In the genomic region with DNA sequence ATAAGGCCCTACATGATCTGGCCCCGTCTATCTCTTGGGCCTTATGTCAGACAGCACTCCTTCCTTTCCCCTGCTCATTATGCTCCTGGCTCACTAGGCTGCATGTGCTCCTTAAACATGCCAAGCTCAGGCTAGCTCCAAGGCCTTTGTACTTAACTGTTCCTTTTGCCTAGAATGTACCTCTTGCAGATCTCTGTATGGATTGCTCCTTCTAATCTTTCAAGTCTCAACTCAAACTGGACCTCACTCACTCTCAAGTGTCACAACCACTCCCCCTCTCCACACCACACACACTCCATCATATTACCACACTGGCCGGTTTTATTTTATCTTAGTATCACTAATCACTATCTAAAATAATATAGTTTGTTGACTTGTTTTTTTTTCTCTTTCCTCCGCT, we compare ENCODE assay signal across 2 cellular contexts.
TF ChIP-seq lines count a peak whose summit lies in the region.

No MANE protein-coding gene starts in this region.

TF ChIP-seq in IMR-90, 13 proteins besides CTCF, POLR2A, EP300 and RAD21:
- no peak for TF ChIP-seq BHLHE40 (IDR thresholded peaks at IDR 0.05; ENCODE audit: low read depth, low read length)
- TF ChIP-seq FOS (IDR thresholded peaks at IDR 0.05; ENCODE audit: low read depth, low read length): no peak
- TF ChIP-seq, protein P1, sequence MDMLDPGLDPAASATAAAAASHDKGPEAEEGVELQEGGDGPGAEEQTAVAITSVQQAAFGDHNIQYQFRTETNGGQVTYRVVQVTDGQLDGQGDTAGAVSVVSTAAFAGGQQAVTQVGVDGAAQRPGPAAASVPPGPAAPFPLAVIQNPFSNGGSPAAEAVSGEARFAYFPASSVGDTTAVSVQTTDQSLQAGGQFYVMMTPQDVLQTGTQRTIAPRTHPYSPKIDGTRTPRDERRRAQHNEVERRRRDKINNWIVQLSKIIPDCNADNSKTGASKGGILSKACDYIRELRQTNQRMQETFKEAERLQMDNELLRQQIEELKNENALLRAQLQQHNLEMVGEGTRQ (IDR thresholded peaks at IDR 0.05; ENCODE audit: low read depth, low read length): no peak
- TF ChIP-seq RFX5 (IDR thresholded peaks at IDR 0.05; ENCODE audit: low read depth, low read length): no peak
- no peak for TF ChIP-seq CEBPB (IDR thresholded peaks at IDR 0.05; ENCODE audit: low read depth, low read length)

TF ChIP-seq in K562, 482 proteins besides CTCF, POLR2A, EP300 and RAD21:
- TF ChIP-seq U2AF1 (optimal IDR thresholded peaks at IDR 0.05; ENCODE audit: low read depth, low read length): no peak
- no peak for TF ChIP-seq BACH1 (tag; IDR thresholded peaks at IDR 0.05)
- TF ChIP-seq ZNF764 (CRISPR knock-in tag; IDR thresholded peaks at IDR 0.05; ENCODE audit: low read depth): no peak
- no peak for TF ChIP-seq POLR2G (IDR thresholded peaks at IDR 0.05; ENCODE audit: low read depth, low read length)
- TF ChIP-seq, protein P2, sequence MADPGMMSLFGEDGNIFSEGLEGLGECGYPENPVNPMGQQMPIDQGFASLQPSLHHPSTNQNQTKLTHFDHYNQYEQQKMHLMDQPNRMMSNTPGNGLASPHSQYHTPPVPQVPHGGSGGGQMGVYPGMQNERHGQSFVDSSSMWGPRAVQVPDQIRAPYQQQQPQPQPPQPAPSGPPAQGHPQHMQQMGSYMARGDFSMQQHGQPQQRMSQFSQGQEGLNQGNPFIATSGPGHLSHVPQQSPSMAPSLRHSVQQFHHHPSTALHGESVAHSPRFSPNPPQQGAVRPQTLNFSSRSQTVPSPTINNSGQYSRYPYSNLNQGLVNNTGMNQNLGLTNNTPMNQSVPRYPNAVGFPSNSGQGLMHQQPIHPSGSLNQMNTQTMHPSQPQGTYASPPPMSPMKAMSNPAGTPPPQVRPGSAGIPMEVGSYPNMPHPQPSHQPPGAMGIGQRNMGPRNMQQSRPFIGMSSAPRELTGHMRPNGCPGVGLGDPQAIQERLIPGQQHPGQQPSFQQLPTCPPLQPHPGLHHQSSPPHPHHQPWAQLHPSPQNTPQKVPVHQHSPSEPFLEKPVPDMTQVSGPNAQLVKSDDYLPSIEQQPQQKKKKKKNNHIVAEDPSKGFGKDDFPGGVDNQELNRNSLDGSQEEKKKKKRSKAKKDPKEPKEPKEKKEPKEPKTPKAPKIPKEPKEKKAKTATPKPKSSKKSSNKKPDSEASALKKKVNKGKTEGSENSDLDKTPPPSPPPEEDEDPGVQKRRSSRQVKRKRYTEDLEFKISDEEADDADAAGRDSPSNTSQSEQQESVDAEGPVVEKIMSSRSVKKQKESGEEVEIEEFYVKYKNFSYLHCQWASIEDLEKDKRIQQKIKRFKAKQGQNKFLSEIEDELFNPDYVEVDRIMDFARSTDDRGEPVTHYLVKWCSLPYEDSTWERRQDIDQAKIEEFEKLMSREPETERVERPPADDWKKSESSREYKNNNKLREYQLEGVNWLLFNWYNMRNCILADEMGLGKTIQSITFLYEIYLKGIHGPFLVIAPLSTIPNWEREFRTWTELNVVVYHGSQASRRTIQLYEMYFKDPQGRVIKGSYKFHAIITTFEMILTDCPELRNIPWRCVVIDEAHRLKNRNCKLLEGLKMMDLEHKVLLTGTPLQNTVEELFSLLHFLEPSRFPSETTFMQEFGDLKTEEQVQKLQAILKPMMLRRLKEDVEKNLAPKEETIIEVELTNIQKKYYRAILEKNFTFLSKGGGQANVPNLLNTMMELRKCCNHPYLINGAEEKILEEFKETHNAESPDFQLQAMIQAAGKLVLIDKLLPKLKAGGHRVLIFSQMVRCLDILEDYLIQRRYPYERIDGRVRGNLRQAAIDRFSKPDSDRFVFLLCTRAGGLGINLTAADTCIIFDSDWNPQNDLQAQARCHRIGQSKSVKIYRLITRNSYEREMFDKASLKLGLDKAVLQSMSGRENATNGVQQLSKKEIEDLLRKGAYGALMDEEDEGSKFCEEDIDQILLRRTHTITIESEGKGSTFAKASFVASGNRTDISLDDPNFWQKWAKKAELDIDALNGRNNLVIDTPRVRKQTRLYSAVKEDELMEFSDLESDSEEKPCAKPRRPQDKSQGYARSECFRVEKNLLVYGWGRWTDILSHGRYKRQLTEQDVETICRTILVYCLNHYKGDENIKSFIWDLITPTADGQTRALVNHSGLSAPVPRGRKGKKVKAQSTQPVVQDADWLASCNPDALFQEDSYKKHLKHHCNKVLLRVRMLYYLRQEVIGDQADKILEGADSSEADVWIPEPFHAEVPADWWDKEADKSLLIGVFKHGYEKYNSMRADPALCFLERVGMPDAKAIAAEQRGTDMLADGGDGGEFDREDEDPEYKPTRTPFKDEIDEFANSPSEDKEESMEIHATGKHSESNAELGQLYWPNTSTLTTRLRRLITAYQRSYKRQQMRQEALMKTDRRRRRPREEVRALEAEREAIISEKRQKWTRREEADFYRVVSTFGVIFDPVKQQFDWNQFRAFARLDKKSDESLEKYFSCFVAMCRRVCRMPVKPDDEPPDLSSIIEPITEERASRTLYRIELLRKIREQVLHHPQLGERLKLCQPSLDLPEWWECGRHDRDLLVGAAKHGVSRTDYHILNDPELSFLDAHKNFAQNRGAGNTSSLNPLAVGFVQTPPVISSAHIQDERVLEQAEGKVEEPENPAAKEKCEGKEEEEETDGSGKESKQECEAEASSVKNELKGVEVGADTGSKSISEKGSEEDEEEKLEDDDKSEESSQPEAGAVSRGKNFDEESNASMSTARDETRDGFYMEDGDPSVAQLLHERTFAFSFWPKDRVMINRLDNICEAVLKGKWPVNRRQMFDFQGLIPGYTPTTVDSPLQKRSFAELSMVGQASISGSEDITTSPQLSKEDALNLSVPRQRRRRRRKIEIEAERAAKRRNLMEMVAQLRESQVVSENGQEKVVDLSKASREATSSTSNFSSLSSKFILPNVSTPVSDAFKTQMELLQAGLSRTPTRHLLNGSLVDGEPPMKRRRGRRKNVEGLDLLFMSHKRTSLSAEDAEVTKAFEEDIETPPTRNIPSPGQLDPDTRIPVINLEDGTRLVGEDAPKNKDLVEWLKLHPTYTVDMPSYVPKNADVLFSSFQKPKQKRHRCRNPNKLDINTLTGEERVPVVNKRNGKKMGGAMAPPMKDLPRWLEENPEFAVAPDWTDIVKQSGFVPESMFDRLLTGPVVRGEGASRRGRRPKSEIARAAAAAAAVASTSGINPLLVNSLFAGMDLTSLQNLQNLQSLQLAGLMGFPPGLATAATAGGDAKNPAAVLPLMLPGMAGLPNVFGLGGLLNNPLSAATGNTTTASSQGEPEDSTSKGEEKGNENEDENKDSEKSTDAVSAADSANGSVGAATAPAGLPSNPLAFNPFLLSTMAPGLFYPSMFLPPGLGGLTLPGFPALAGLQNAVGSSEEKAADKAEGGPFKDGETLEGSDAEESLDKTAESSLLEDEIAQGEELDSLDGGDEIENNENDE (IDR thresholded peaks at IDR 0.05; ENCODE audit: low read depth, low read length): no peak
- TF ChIP-seq EZH2 (IDR thresholded peaks at IDR 0.05; ENCODE audit: borderline replicate concordance, low read depth, low read length): no peak
- TF ChIP-seq EGR1 (conservative IDR thresholded peaks at IDR 0.05): no peak
- TF ChIP-seq BMI1 (IDR thresholded peaks at IDR 0.05; ENCODE audit: low read length): no peak
- TF ChIP-seq GATAD2B (IDR thresholded peaks at IDR 0.05; ENCODE audit: borderline replicate concordance): no peak
- TF ChIP-seq ZNF232 (CRISPR knock-in tag; IDR thresholded peaks at IDR 0.05): no peak
- TF ChIP-seq, protein P3, sequence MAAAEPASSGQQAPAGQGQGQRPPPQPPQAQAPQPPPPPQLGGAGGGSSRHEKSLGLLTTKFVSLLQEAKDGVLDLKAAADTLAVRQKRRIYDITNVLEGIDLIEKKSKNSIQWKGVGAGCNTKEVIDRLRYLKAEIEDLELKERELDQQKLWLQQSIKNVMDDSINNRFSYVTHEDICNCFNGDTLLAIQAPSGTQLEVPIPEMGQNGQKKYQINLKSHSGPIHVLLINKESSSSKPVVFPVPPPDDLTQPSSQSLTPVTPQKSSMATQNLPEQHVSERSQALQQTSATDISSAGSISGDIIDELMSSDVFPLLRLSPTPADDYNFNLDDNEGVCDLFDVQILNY (CRISPR knock-in tag; IDR thresholded peaks at IDR 0.05): no peak
- TF ChIP-seq KAT8 (IDR thresholded peaks at IDR 0.05; ENCODE audit: low read depth): no peak
- TF ChIP-seq, protein P4, sequence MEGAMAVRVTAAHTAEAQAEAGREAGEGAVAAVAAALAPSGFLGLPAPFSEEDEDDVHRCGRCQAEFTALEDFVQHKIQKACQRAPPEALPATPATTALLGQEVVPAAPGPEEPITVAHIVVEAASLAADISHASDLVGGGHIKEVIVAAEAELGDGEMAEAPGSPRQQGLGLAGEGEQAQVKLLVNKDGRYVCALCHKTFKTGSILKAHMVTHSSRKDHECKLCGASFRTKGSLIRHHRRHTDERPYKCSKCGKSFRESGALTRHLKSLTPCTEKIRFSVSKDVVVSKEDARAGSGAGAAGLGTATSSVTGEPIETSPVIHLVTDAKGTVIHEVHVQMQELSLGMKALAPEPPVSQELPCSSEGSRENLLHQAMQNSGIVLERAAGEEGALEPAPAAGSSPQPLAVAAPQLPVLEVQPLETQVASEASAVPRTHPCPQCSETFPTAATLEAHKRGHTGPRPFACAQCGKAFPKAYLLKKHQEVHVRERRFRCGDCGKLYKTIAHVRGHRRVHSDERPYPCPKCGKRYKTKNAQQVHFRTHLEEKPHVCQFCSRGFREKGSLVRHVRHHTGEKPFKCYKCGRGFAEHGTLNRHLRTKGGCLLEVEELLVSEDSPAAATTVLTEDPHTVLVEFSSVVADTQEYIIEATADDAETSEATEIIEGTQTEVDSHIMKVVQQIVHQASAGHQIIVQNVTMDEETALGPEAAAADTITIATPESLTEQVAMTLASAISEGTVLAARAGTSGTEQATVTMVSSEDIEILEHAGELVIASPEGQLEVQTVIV (CRISPR knock-in tag; IDR thresholded peaks at IDR 0.05; ENCODE audit: borderline replicate concordance): no peak
- TF ChIP-seq MYBL2 (IDR thresholded peaks at IDR 0.05; ENCODE audit: low read depth): no peak
- TF ChIP-seq MYBL2 (CRISPR knock-in tag; IDR thresholded peaks at IDR 0.05; ENCODE audit: borderline replicate concordance): no peak
- no peak for TF ChIP-seq ZBTB17 (CRISPR knock-in tag; IDR thresholded peaks at IDR 0.05)
- TF ChIP-seq, protein P5, sequence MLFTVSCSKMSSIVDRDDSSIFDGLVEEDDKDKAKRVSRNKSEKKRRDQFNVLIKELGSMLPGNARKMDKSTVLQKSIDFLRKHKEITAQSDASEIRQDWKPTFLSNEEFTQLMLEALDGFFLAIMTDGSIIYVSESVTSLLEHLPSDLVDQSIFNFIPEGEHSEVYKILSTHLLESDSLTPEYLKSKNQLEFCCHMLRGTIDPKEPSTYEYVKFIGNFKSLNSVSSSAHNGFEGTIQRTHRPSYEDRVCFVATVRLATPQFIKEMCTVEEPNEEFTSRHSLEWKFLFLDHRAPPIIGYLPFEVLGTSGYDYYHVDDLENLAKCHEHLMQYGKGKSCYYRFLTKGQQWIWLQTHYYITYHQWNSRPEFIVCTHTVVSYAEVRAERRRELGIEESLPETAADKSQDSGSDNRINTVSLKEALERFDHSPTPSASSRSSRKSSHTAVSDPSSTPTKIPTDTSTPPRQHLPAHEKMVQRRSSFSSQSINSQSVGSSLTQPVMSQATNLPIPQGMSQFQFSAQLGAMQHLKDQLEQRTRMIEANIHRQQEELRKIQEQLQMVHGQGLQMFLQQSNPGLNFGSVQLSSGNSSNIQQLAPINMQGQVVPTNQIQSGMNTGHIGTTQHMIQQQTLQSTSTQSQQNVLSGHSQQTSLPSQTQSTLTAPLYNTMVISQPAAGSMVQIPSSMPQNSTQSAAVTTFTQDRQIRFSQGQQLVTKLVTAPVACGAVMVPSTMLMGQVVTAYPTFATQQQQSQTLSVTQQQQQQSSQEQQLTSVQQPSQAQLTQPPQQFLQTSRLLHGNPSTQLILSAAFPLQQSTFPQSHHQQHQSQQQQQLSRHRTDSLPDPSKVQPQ (CRISPR knock-in tag; IDR thresholded peaks at IDR 0.05; ENCODE audit: borderline replicate concordance): no peak
- no peak for TF ChIP-seq HNRNPL (IDR thresholded peaks at IDR 0.05; ENCODE audit: low read depth, low read length)
